ENCODE assay signal across 8 cellular contexts in genomic region chr4:56129431-56129861, GRCh38.
DNase-seq lines count a peak whose midpoint lies in the region; ATAC-seq and TF ChIP-seq lines count a peak whose summit lies in the region.

No MANE protein-coding gene starts in this region.

- no peaks in the 10 kb centered on the region for H3K36me3 Mint-ChIP-seq in activated CD4-positive, alpha-beta memory T cell treated with anti-CD3 and anti-CD28 coated beads for 36 hours

- H3K4me1 ChIP-seq in lung (ENCODE audit: control insufficient read depth in 2 of 2, insufficient read depth in 2 of 2, low read length in 2 of 2), result no peaks in the 10 kb centered on the region
- no peaks in the 10 kb centered on the region for H3K4me1 ChIP-seq in uterus

- no peaks in the 10 kb centered on the region for H3K9me3 ChIP-seq in lung (ENCODE audit: control insufficient read depth in 2 of 2, insufficient read depth in 1 of 2, low read length in 1 of 2)
- no peaks in the 10 kb centered on the region for H3K9me3 ChIP-seq in uterus

- H3K27ac ChIP-seq in lung (ENCODE audit: low read depth in 1 of 2, low read length in 1 of 2) (no peak overlapping the region), uterus (no peak overlapping the region)

- peaks cover 8% of the 10 kb centered on the region for H3K27me3 Mint-ChIP-seq in activated CD4-positive, alpha-beta memory T cell treated with anti-CD3 and anti-CD28 coated beads for 36 hours

- ATAC-seq in HG03159 (IDR thresholded peaks at IDR 0.05; ENCODE audit: unreplicated experiment) (peak; percentile 79), lung (ENCODE audit: insufficient read depth, low FRiP score) (peak; percentile 36), left ventricle myocardium superior (no peak), HG02571 (IDR thresholded peaks at IDR 0.05; ENCODE audit: unreplicated experiment) (no peak), GM18517 (IDR thresholded peaks at IDR 0.05; ENCODE audit: unreplicated experiment) (no peak)

- H3K27ac Mint-ChIP-seq in activated CD4-positive, alpha-beta memory T cell treated with anti-CD3 and anti-CD28 coated beads for 36 hours, result no peak overlapping the region

- H3K9me3 Mint-ChIP-seq in activated CD4-positive, alpha-beta memory T cell treated with anti-CD3 and anti-CD28 coated beads for 36 hours, result no peaks in the 10 kb centered on the region

- H3K27me3 ChIP-seq in lung (ENCODE audit: control insufficient read depth, insufficient read depth) (no peaks in the 10 kb centered on the region), uterus (no peaks in the 10 kb centered on the region)

- H3K4me3 Mint-ChIP-seq in activated CD4-positive, alpha-beta memory T cell treated with anti-CD3 and anti-CD28 coated beads for 36 hours, result no peak overlapping the region

- no peaks in the 10 kb centered on the region for H3K4me1 Mint-ChIP-seq in activated CD4-positive, alpha-beta memory T cell treated with anti-CD3 and anti-CD28 coated beads for 36 hours (ENCODE audit: low read depth)

- TF ChIP-seq CTCF in GM12873 (IDR thresholded peaks at IDR 0.05; ENCODE audit: insufficient read depth, low read depth, low read length, missing control alignments), result peak; percentile 62
- TF ChIP-seq CTCF in lung (IDR thresholded peaks at IDR 0.05; ENCODE audit: control extremely low read depth, extremely low read depth), result no peak
- no peak for TF ChIP-seq CTCF in uterus (IDR thresholded peaks at IDR 0.05)

- H3K4me3 ChIP-seq in lung, result no peak overlapping the region
- H3K4me3 ChIP-seq in uterus, result no peak overlapping the region

- DNase-seq in activated CD4-positive, alpha-beta memory T cell treated with anti-CD3 and anti-CD28 coated beads for 36 hours, result peak; percentile 25
- DNase-seq in lung (ENCODE audit: low spot score) (no peak), left ventricle myocardium superior (no peak), uterus (no peak)

- H3K36me3 ChIP-seq in lung (ENCODE audit: control insufficient read depth in 2 of 2, insufficient read depth in 2 of 2, low read length in 2 of 2) (no peaks in the 10 kb centered on the region), uterus (no peaks in the 10 kb centered on the region)

- TF ChIP-seq POLR2A in uterus (IDR thresholded peaks at IDR 0.05), result no peak

- POLR2A ChIA-PET in activated CD4-positive, alpha-beta memory T cell treated with anti-CD3 and anti-CD28 coated beads for 36 hours (lab: Charles Lee), result no interaction called here

- 65 to 67% methylated on average over 7 of the region's 7 CpGs for WGBS in lung, 2 donors

- CTCF ChIA-PET in activated CD4-positive, alpha-beta memory T cell treated with anti-CD3 and anti-CD28 coated beads for 36 hours (lab: Charles Lee), result interaction anchor here (1.0 to 1.3 kb wide), 2 partner anchors 170 to 181 kb away, joined by 4 read pairs; partner anchors contain the start of gene CEP135

- intact Hi-C loops in activated CD4-positive, alpha-beta memory T cell treated with anti-CD3 and anti-CD28 coated beads for 36 hours (cut with micrococcal nuclease), result loop anchor here (5.0 kb wide), 1 partner anchor 182 kb away; the partner anchor contains the start of gene CEP135
- intact Hi-C loops in left ventricle myocardium superior (cut with micrococcal nuclease), result no loop called here
- intact Hi-C loops in uterus (cut with DNase I; ENCODE audit: low total_unique reads), result no loop called here

Comparison
In these comparisons a context has a peak if more than half of its experiments do, and no peak if none do; other contexts are left out.
1. ATAC-seq: peak in HG03159 (single experiment) and lung (single experiment); none in left ventricle myocardium superior (single experiment), HG02571 (single experiment) and GM18517 (single experiment).